Comparison of ENCODE assay signal across 12 cellular contexts in the genomic region with DNA sequence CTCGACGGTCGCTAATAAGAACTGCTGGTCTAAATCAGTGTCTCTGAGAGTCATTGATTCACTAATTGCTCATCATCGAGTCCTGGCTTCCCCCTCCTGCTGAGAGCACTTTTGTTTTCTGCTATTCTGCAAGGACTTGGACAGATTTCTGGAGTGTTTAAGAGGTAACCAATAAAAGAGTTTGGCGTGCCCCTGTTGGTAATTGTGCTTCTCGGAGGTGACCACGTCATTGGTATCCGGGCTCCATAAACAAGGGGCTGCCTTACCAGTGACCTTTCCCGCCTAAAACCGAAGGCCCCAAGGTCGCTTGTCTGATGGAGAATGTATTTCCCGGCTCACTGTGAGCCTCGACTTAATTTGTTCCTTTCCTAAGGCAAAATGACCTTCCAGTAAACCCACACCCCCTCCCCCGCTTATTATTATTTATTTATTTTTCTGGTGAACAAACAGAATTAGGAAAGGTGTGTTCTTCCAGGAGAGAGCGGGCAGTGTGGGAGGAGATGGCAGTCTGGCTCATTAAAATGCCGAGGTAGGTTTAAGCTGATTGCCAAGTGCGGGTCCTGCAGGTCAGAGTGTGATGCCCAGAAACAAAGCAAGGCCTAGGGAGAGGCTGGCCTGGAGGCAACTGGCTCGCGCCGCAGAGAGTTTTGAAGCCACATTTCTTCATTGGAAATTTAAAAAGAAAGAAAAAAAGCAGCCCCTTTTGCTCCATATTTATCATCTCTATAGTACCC. TPM values are rescaled to one million over a fixed set of nuclear protein-coding genes. Genes with fewer than 3 reads are reported as not detected.
DNase-seq lines count a peak whose midpoint lies in the region; ATAC-seq and TF ChIP-seq lines count a peak whose summit lies in the region.
"Had no signal": no experiment of that assay in that cellular context is flagged by ENCODE, and none has a peak within 500 bp of the region (broad histone marks: within the 10 kb centered on the region; RNA-seq: fewer than 3 reads in every experiment).

No MANE protein-coding gene starts in this region.

- intact Hi-C loops in activated CD4-positive, alpha-beta T cell treated with anti-CD3 and anti-CD28 coated beads, Interleukin-2, amount 10 ng/mL, durations not matched to agents 24 days and 14 days (cut with micrococcal nuclease), result no loop called here
- intact Hi-C loops in gastrocnemius medialis (cut with DNase I; ENCODE audit: low total_unique reads), result loop anchor here (5.0 to 10.0 kb wide), 4 partner anchors 81 to 288 kb away; no protein-coding TSS in a partner anchor
- intact Hi-C loops in thyroid gland (cut with DNase I), result no loop called here

- H3K4me1 ChIP-seq in endodermal cell (ENCODE audit: control insufficient read depth, insufficient read depth, low read length) (peaks cover 5% of the 10 kb centered on the region), gastrocnemius medialis (peaks cover 79 to 88% of the 10 kb centered on the region in 2 donors), thyroid gland (peaks cover 13 to 18% of the 10 kb centered on the region in 2 donors)

- H3K36me3 Mint-ChIP-seq in activated CD4-positive, alpha-beta T cell treated with anti-CD3 and anti-CD28 coated beads, Interleukin-2, amount 10 ng/mL, durations not matched to agents 24 days and 14 days (ENCODE audit: low read depth), result peaks cover 44% of the 10 kb centered on the region
- H3K36me3 Mint-ChIP-seq in endodermal cell (ENCODE audit: low read depth), result peaks cover 14% of the 10 kb centered on the region

- no peak for DNase-seq in activated CD4-positive, alpha-beta T cell treated with anti-CD3 and anti-CD28 coated beads, Interleukin-2, amount 10 ng/mL, durations not matched to agents 24 days and 14 days
- no peak for DNase-seq in activated CD4-positive, alpha-beta T cell treated with anti-CD3 and anti-CD28 coated beads, Interleukin-2, amount 50 U/mL, for 1 hour
- DNase-seq in NCI-H69 (lab: John Stamatoyannopoulos, UW) (peak; percentile 95), endodermal cell (no peak), gastrocnemius medialis (no peak), thyroid gland (no peak), NCI-H82 treated with DMSO at 0.1 percent for 48 hours (lab: John Stamatoyannopoulos, UW; ENCODE audit: unreplicated experiment) (no peak)
- DNase-seq: activated CD4-positive, CD25-positive, alpha-beta regulatory T cell; activated naive CD4-positive, alpha-beta T cell treated with anti-CD3 and anti-CD28 coated beads, Interleukin-2, amount 50 U/mL, for 16 hours; RPMI8226; stimulated activated CD4-positive, alpha-beta T cell treated with anti-CD3 and anti-CD28 coated beads, Interleukin-1b, Interleukin-23, amount 100 ng/mL, for 48 hours had no signal

- H3K27me3 Mint-ChIP-seq in activated CD4-positive, alpha-beta T cell treated with anti-CD3 and anti-CD28 coated beads, Interleukin-2, amount 10 ng/mL, durations not matched to agents 24 days and 14 days, result no peaks in the 10 kb centered on the region
- no peaks in the 10 kb centered on the region for H3K27me3 Mint-ChIP-seq in endodermal cell (ENCODE audit: insufficient read depth)

- in situ Hi-C loops in gastrocnemius medialis (cut with MboI; ENCODE audit: low sequenced_read_pairs in 4 of 4), result no loop called here

- H3K4me3 ChIP-seq in endodermal cell (ENCODE audit: low read length) (no peak overlapping the region), gastrocnemius medialis (no peak overlapping the region), thyroid gland (replicated peaks in 1 of 3) (no peak overlapping the region)

- H3K9me3 Mint-ChIP-seq in activated CD4-positive, alpha-beta T cell treated with anti-CD3 and anti-CD28 coated beads, Interleukin-2, amount 10 ng/mL, durations not matched to agents 24 days and 14 days, result no peaks in the 10 kb centered on the region
- no peaks in the 10 kb centered on the region for H3K9me3 Mint-ChIP-seq in endodermal cell

- 75 to 90% methylated on average over 14 to 19 of the region's 20 CpGs for WGBS in endodermal cell (ENCODE audit: insufficient coverage in 1 of 2, insufficient read length in 1 of 2), 2 experiments
- WGBS in thyroid gland, 2 donors, result 90 to 93% methylated on average over 20 of the region's 20 CpGs

- H3K36me3 ChIP-seq in endodermal cell (ENCODE audit: control insufficient read depth, insufficient read depth, low read length), result peaks cover 7% of the 10 kb centered on the region
- no peaks in the 10 kb centered on the region for H3K36me3 ChIP-seq in gastrocnemius medialis
- H3K36me3 ChIP-seq in thyroid gland, result no peaks in the 10 kb centered on the region

- H3K27me3 ChIP-seq in endodermal cell (ENCODE audit: control insufficient read depth, insufficient read depth, low read length, poor library complexity, severe bottlenecking), result no peaks in the 10 kb centered on the region
- H3K27me3 ChIP-seq in gastrocnemius medialis, result no peaks in the 10 kb centered on the region
- no peaks in the 10 kb centered on the region for H3K27me3 ChIP-seq in thyroid gland

- no peaks in the 10 kb centered on the region for H3K9me3 ChIP-seq in endodermal cell (ENCODE audit: control insufficient read depth, low read length)
- H3K9me3 ChIP-seq in gastrocnemius medialis, result no peaks in the 10 kb centered on the region
- no peaks in the 10 kb centered on the region for H3K9me3 ChIP-seq in thyroid gland

- peaks cover 75% of the 10 kb centered on the region for H3K4me1 Mint-ChIP-seq in activated CD4-positive, alpha-beta T cell treated with anti-CD3 and anti-CD28 coated beads, Interleukin-2, amount 10 ng/mL, durations not matched to agents 24 days and 14 days
- peaks cover 71% of the 10 kb centered on the region for H3K4me1 Mint-ChIP-seq in endodermal cell

- no peak for ATAC-seq in gastrocnemius medialis
- ATAC-seq in GM21529 (IDR thresholded peaks at IDR 0.05; ENCODE audit: unreplicated experiment), result no peak

- peak overlapping the region; percentile 76 for H3K4me3 Mint-ChIP-seq in activated CD4-positive, alpha-beta T cell treated with anti-CD3 and anti-CD28 coated beads, Interleukin-2, amount 10 ng/mL, durations not matched to agents 24 days and 14 days
- no peak overlapping the region for H3K4me3 Mint-ChIP-seq in endodermal cell

- no peak overlapping the region for H3K9ac ChIP-seq in endodermal cell (ENCODE audit: extremely low read depth, low read length, poor library complexity, severe bottlenecking)

- H3K27ac ChIP-seq in endodermal cell (ENCODE audit: low read depth, low read length), result peak overlapping the region; percentile 80
- H3K27ac ChIP-seq in gastrocnemius medialis, result peak overlapping the region; percentile 85 to 92 (median 88)
- H3K27ac ChIP-seq in thyroid gland, result no peak overlapping the region

- TF ChIP-seq POLR2A in gastrocnemius medialis (IDR thresholded peaks at IDR 0.05) (no peak), thyroid gland (IDR thresholded peaks at IDR 0.05) (no peak)

- H3K27ac Mint-ChIP-seq in activated CD4-positive, alpha-beta T cell treated with anti-CD3 and anti-CD28 coated beads, Interleukin-2, amount 10 ng/mL, durations not matched to agents 24 days and 14 days, result peak overlapping the region; percentile 91
- H3K27ac Mint-ChIP-seq in endodermal cell, result no peak overlapping the region

- TF ChIP-seq CTCF in endodermal cell (conservative IDR thresholded peaks at IDR 0.05) (no peak), gastrocnemius medialis (IDR thresholded peaks at IDR 0.05 in 4 of 5, conservative IDR thresholded peaks at IDR 0.05 in 1 of 5) (no peak), thyroid gland (IDR thresholded peaks at IDR 0.05) (no peak)

RNA-seq across cellular contexts. Expression of a gene that starts 30.2 kb away (rescaled TPM):
- 171 and 172 TPM in 2 replicates for total RNA-seq in activated CD4-positive, alpha-beta T cell treated with anti-CD3 and anti-CD28 coated beads, Interleukin-2, amount 10 ng/mL, durations not matched to agents 24 days and 14 days
- total RNA-seq in endodermal cell (100 to 1,000 TPM in 1 of 2 donors, 10 to 100 TPM in 1; 88.3 to 114 TPM), gastrocnemius medialis (10 to 100 TPM; 33.1 to 66.2 (median 48.5) TPM), thyroid gland (100 to 1,000 TPM in 1 of 4 donors, 10 to 100 TPM in 3; 60.7 to 101 (median 70.9) TPM)
- polyA plus RNA-seq in endodermal cell (2013, experiment 1 of 2), result 70.0 TPM
- 63.0 TPM for polyA plus RNA-seq in endodermal cell (2013, experiment 2 of 2)

Comparison
In these comparisons a context has a peak if more than half of its experiments do, and no peak if none do; other contexts are left out.
1. H3K27ac ChIP-seq: peak in endodermal cell (single experiment) and gastrocnemius medialis (4 of 4); none in thyroid gland (0 of 3).